Comparison of ENCODE assay signal across 16 cellular contexts in genomic region chr5:433836-434235, GRCh38.
"Had no signal": no experiment of that assay in that cellular context is flagged by ENCODE, and none has a peak within 500 bp of the region (broad histone marks: within the 10 kb centered on the region; RNA-seq: fewer than 3 reads in every experiment).

No MANE protein-coding gene starts in this region.

- H3K9me3 ChIP-seq: left lung, upper lobe of left lung had no signal

- H3K27me3 ChIP-seq: brain microvascular endothelial cell, left lung, upper lobe of left lung had no signal

- H3K36me3 ChIP-seq: brain microvascular endothelial cell, left lung, upper lobe of left lung, WERI-Rb-1 had no signal

- H3K4me3 ChIP-seq: dorsolateral prefrontal cortex, left lung, smooth muscle cell, upper lobe of left lung had no signal

- DNase-seq: activated CD4-positive, alpha-beta T cell treated with anti-CD3 and anti-CD28 coated beads, Interleukin-2, amount 10 ng/mL, durations not matched to agents 24 days and 14 days; amniotic stem cell; brain microvascular endothelial cell; cerebellar nuclear complex; mesendoderm; substantia nigra; WERI-Rb-1 had no signal

- H3K27ac ChIP-seq: brain microvascular endothelial cell, dorsolateral prefrontal cortex, left lung, parathyroid adenoma, upper lobe of left lung, WERI-Rb-1 had no signal

- ATAC-seq: activated T-helper 17 cell treated with anti-CD3 and anti-CD28 coated beads, Interleukin-2, amount 50 U/mL, for 72 hours; esophagus mucosa; stimulated activated memory B cell treated with anti-CD40 and anti-IgM and Interleukin-4, amounts not matched to agents 10 μg/mL and 1 μg/mL and 100 μg/mL, for 72 hours; T-cell had no signal
